ENCODE assay signal across 22 cellular contexts in the genomic region with DNA sequence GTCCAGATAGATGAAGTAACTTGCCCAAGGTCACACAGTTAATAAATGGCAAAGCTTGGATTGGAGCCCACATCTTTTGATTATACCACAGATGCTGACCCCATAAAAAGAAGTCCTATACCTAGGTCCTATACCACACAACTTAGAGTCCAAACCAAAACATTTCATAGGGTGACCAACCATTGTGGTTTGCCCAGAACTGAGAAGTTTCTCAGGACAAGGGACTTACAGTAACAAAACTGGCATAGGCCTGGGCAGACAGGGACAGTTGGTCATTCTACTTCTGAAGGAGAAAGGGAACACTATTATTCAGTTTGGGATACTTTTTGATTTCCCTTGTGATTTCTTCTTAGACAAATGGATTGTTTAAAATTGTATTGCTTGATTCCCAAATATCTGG. TPM values are rescaled to one million over a fixed set of nuclear protein-coding genes. Genes with fewer than 3 reads are reported as not detected.
DNase-seq lines count a peak whose midpoint lies in the region; ATAC-seq and TF ChIP-seq lines count a peak whose summit lies in the region.
"Had no signal": no experiment of that assay in that cellular context is flagged by ENCODE, and none has a peak within 500 bp of the region (broad histone marks: within the 10 kb centered on the region; RNA-seq: fewer than 3 reads in every experiment).

No MANE protein-coding gene starts in this region.

- TF ChIP-seq EP300 in gastroesophageal sphincter (IDR thresholded peaks at IDR 0.05): no peak

- DNase-seq in right atrium auricular region (ENCODE audit: low spot score) (peak; percentile 1), left ventricle myocardium superior (no peak), vagina (ENCODE audit: extremely low spot score in 2 of 2) (peak in 1 of 2 donors; percentile 62), posterior vena cava (ENCODE audit: low spot score) (no peak)
- no peak for DNase-seq in stimulated activated CD8-positive, alpha-beta memory T cell treated with anti-CD3 and anti-CD28 coated beads, Interleukin-4, amount 100 ng/mL, for 48 hours
- DNase-seq: CD4-positive, alpha-beta T cell; CD8-positive, alpha-beta memory T cell; DMS 273 treated with DMSO at 0.1 percent for 48 hours; DMS79; EL; GDM1; H9; HFFc6 had no signal

- no peaks in the 10 kb centered on the region for H3K27me3 ChIP-seq in right atrium auricular region
- H3K27me3 ChIP-seq in gastroesophageal sphincter: peaks cover 5% of the 10 kb centered on the region
- H3K27me3 ChIP-seq in vagina: no peaks in the 10 kb centered on the region
- H3K27me3 ChIP-seq: BLaER1 had no signal

- H3K9me3 ChIP-seq in right atrium auricular region (no peaks in the 10 kb centered on the region), gastroesophageal sphincter (no peaks in the 10 kb centered on the region), vagina (no peaks in the 10 kb centered on the region)
- H3K9me3 ChIP-seq: BLaER1 had no signal

- TF ChIP-seq CTCF in right atrium auricular region (IDR thresholded peaks at IDR 0.05): no peak
- TF ChIP-seq CTCF in gastroesophageal sphincter (IDR thresholded peaks at IDR 0.05): no peak
- TF ChIP-seq CTCF in vagina (IDR thresholded peaks at IDR 0.05): no peak

- intact Hi-C loops in left ventricle myocardium superior (cut with micrococcal nuclease) (no loop called here), vagina (cut with DNase I) (no loop called here), posterior vena cava (cut with DNase I) (no loop called here)

- no peak overlapping the region for H3K27ac ChIP-seq in right atrium auricular region
- H3K27ac ChIP-seq in gastroesophageal sphincter: peak overlapping the region; percentile 59 to 79 (median 68)
- peak overlapping the region; percentile 79 for H3K27ac ChIP-seq in vagina
- H3K27ac ChIP-seq: 22Rv1, BLaER1, C4-2B had no signal

- H3K4me3 ChIP-seq in right atrium auricular region (no peak overlapping the region), gastroesophageal sphincter (no peak overlapping the region), vagina (no peak overlapping the region)
- H3K4me3 ChIP-seq: BLaER1, GM12878, GM23338 had no signal

- H3K36me3 ChIP-seq in right atrium auricular region: no peaks in the 10 kb centered on the region
- H3K36me3 ChIP-seq in gastroesophageal sphincter: no peaks in the 10 kb centered on the region
- H3K36me3 ChIP-seq in vagina: no peaks in the 10 kb centered on the region
- H3K36me3 ChIP-seq: BLaER1 had no signal

- no peak for ATAC-seq in left ventricle myocardium superior
- no peak for ATAC-seq in gastroesophageal sphincter
- ATAC-seq: GM12878, GM23338, HCT116 had no signal

- TF ChIP-seq POLR2A in gastroesophageal sphincter (IDR thresholded peaks at IDR 0.05) (no peak), vagina (IDR thresholded peaks at IDR 0.05) (no peak)

- H3K4me1 ChIP-seq in right atrium auricular region (peaks cover 0 to 9% of the 10 kb centered on the region in 2 donors), gastroesophageal sphincter (peaks cover 3 to 18% (median 6%) of the 10 kb centered on the region in 3 donors), vagina (peaks cover 50% of the 10 kb centered on the region)
- H3K4me1 ChIP-seq: BLaER1 had no signal

RNA-seq across cellular contexts. Expression of a gene that starts 32.9 kb away (rescaled TPM):
- total RNA-seq in right atrium auricular region: not detected
- not detected for total RNA-seq in left ventricle myocardium superior
- under 1 TPM in 3 of 4 donors, not detected in 1; 0.12 to 0.35 (median 0.13) TPM for total RNA-seq in gastroesophageal sphincter
- 23.1 TPM for total RNA-seq in vagina
- total RNA-seq in posterior vena cava: not detected
- total RNA-seq: B cell; CD4-positive, alpha-beta T cell; CD8-positive, alpha-beta memory T cell; GM12878; H4; H9; HFFc6 had no signal

Comparison
In these comparisons a context has a peak if more than half of its experiments do, and no peak if none do; other contexts are left out.
1. H3K27ac ChIP-seq: peak in gastroesophageal sphincter (4 of 4) and vagina (single experiment); none in right atrium auricular region (0 of 2).
2. RNA of a gene that starts 32.9 kb away (total RNA-seq): 23.1 TPM in vagina (single experiment); 0.12 to 0.35 TPM in gastroesophageal sphincter, not detected in posterior vena cava, not detected in right atrium auricular region and not detected in left ventricle myocardium superior (single experiment); every median in the first group is over 10 times any median in the second.